In the genomic region with DNA sequence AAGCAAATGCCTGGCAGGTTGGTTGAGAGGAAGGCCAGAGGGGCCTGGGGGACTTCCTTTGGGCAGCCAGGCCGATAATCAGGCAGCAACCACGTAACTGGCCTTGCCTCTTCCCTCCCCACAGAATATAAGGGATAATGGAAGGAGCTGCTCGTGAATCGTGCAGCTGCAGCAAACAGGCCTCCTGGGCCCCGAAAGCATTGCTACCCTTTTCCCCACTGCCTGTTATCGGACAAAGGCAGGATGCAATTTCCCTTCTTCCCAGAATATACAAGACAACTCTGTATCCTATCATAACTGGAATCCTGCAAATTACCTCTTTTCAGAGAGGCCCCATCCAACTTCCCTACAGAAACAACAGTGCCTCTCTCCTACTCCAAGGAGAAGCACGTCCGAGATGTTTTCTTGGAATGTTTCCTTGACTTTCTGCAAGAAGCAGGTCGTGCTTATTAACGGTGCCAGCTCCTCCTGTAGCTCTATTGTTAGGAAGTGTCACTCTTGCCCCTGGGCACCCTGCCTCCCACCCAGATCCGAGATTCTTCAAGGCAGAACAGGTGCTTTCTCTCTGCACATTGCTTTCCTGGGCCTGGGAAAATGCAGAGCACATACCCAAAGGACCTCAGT, we compare ENCODE assay signal across 23 cellular contexts.
A peak's percentile ranks its signal among the peaks of the same experiment; 100 is the strongest.
DNase-seq lines count a peak whose midpoint lies in the region; ATAC-seq and TF ChIP-seq lines count a peak whose summit lies in the region.
"Had no signal": no experiment of that assay in that cellular context is flagged by ENCODE, and none has a peak within 500 bp of the region (broad histone marks: within the 10 kb centered on the region; RNA-seq: fewer than 3 reads in every experiment).

No MANE protein-coding gene starts in this region.

- no peak for TF ChIP-seq CTCF in nephron (IDR thresholded peaks at IDR 0.05; ENCODE audit: unreplicated experiment in 3 of 3)

- intact Hi-C loops in sciatic nerve (cut with DNase I), result no loop called here

- ATAC-seq in sciatic nerve, result peak; percentile 64
- no peak for ATAC-seq in HG02642 (IDR thresholded peaks at IDR 0.05; ENCODE audit: poor library complexity, unreplicated experiment)
- ATAC-seq: GM23338 had no signal

- no peak overlapping the region for H3K9ac ChIP-seq in BLaER1

- peak overlapping the region; percentile 39 for H3K4me2 ChIP-seq in BLaER1
- H3K4me2 ChIP-seq: GM23338 had no signal

- H3K4me3 Mint-ChIP-seq in nephron, result no peak overlapping the region
- H3K4me3 Mint-ChIP-seq: CD4-positive, alpha-beta T cell; GM23338; H9 had no signal

- DNase-seq in caudate nucleus (lab: John Stamatoyannopoulos, UW), result peak in 2 of 61 donors; percentile 20 to 37
- no peak for DNase-seq in sciatic nerve (ENCODE audit: low spot score)
- DNase-seq in cerebellar cortex (ENCODE audit: low spot score), result no peak
- no peak for DNase-seq in AG08396 (ENCODE audit: low spot score)
- DNase-seq in SIG-M5 treated with dmso at 0.1 percent for 504 hours (lab: John Stamatoyannopoulos, UW; ENCODE audit: unreplicated experiment), result no peak
- DNase-seq: 8988T; ACHN; CD4-positive, alpha-beta T cell; H9; Karpas-422; NCI-H1092; NCI-H1417 treated with DMSO at 0.1 percent for 48 hours; NCI-H1694 treated with DMSO at 0.1 percent for 48 hours; NCI-H2081; NCI-H226; NCI-H510A; NCI-H69; RPMI8226; SHP77 had no signal

- peaks cover 12% of the 10 kb centered on the region; the same call in 1 of the 2 replicates for H3K36me3 ChIP-seq in BLaER1

- H3K27me3 Mint-ChIP-seq in nephron (ENCODE audit: low read depth), result no peaks in the 10 kb centered on the region
- H3K27me3 Mint-ChIP-seq: CD4-positive, alpha-beta T cell had no signal

- H3K27me3 ChIP-seq in BLaER1, result no peaks in the 10 kb centered on the region

- H3K4me3 ChIP-seq in BLaER1, result no peak overlapping the region
- H3K4me3 ChIP-seq: GM23338 had no signal

- peak overlapping the region in 2 of 3 experiments; percentile 47 to 56 for H3K27ac Mint-ChIP-seq in nephron
- H3K27ac Mint-ChIP-seq: CD4-positive, alpha-beta T cell; GM23338 had no signal

- H3K9me3 Mint-ChIP-seq in nephron, result no peaks in the 10 kb centered on the region
- H3K9me3 Mint-ChIP-seq: GM23338 had no signal

- H4K20me1 ChIP-seq in BLaER1, result peaks cover 11% of the 10 kb centered on the region; the same call in 1 of the 2 replicates

- H3K27ac ChIP-seq in BLaER1 (no peak overlapping the region), caudate nucleus (ENCODE audit: low read depth, low read length) (peak overlapping the region; percentile 31)

- H3K4me1 Mint-ChIP-seq in nephron, result peaks cover 23% of the 10 kb centered on the region
- H3K4me1 Mint-ChIP-seq: GM23338 had no signal

- peaks cover 38% of the 10 kb centered on the region for H3K4me1 ChIP-seq in BLaER1

- H3K9me3 ChIP-seq in BLaER1, result peaks cover 8% of the 10 kb centered on the region; the same call in 1 of the 2 replicates

- H3K36me3 Mint-ChIP-seq in nephron (ENCODE audit: low read depth), result peaks cover 27% of the 10 kb centered on the region
